In the genomic region with DNA sequence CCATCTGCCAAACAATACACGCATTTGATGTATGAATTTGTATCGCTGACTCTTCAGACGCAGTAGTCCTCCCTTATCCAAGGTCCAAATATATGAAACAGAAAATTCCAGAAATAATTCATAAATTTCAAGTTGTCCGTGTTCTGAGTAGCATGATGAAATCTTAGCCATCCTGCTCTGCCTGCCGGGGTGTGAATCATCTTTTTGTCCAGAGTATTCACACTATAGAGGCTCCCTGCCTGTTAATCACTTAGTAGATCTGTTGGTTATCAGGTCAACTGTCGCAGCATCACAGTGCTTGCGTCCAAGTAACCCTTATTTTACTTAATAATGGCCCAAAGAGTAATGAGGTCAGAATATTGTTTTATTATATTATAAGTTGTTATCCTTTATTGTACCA, we compare ENCODE assay signal across 25 cellular contexts.
"Had no signal": no experiment of that assay in that cellular context is flagged by ENCODE, and none has a peak within 500 bp of the region (broad histone marks: within the 10 kb centered on the region; RNA-seq: fewer than 3 reads in every experiment).

No MANE protein-coding gene starts in this region.

- H3K79me2 ChIP-seq: parathyroid adenoma had no signal

- H2AFZ ChIP-seq: parathyroid adenoma had no signal

- H3K27ac ChIP-seq: neutrophil, parathyroid adenoma, psoas muscle, right lobe of liver, sigmoid colon, stomach, thoracic aorta, thyroid gland, tibial nerve, upper lobe of right lung, uterus had no signal

- H3K36me3 ChIP-seq: neutrophil, right lobe of liver, sigmoid colon, stomach, thoracic aorta, thyroid gland, tibial nerve, upper lobe of right lung, uterus had no signal

- H3K9me3 ChIP-seq: neutrophil, psoas muscle, right lobe of liver, sigmoid colon, stomach, thoracic aorta, thyroid gland, tibial nerve, upper lobe of right lung, uterus had no signal

- H3K4me3 ChIP-seq: psoas muscle, right lobe of liver, sigmoid colon, stomach, thoracic aorta, thyroid gland, tibial nerve, upper lobe of right lung, uterus had no signal

- FAIRE-seq: small intestine had no signal

- H3K9ac ChIP-seq: parathyroid adenoma had no signal

- H3K4me1 ChIP-seq: psoas muscle, right lobe of liver, sigmoid colon, thyroid gland, tibial nerve, upper lobe of right lung, uterus had no signal

- DNase-seq: naive thymus-derived CD8-positive, alpha-beta T cell; nephron progenitor cell; nucleus accumbens; posterior cingulate gyrus; psoas muscle; right cardiac atrium; right lobe of liver; sigmoid colon; small intestine; stimulated activated CD4-positive, alpha-beta T cell treated with anti-CD3 and anti-CD28 coated beads, Interleukin-15, amount 100 ng/mL, for 24 hours; stimulated activated CD4-positive, alpha-beta T cell treated with anti-CD3 and anti-CD28 coated beads, Interleukin-2, amount 100 ng/mL, for 24 hours; stimulated activated CD4-positive, alpha-beta T cell treated with anti-CD3 and anti-CD28 coated beads, Interleukin-2, amount 100 ng/mL, for 48 hours; stimulated activated CD4-positive, alpha-beta T cell treated with anti-CD3 and anti-CD28 coated beads, Interleukin-4, amount 100 ng/mL, for 24 hours; stimulated activated naive B cell treated with anti-CD40 and anti-IgM and Interleukin-4, amounts not matched to agents 10 μg/mL and 1 μg/mL and 100 μg/mL, for 72 hours; stimulated activated naive CD4-positive, alpha-beta T cell treated with Interleukin-2 at 50 U/mL for 16 hours; stomach; thyroid gland; upper lobe of right lung; uterus had no signal

- ATAC-seq: naive thymus-derived CD8-positive, alpha-beta T cell; natural killer cell treated with Interleukin-12 subunit alpha and Interleukin-12 subunit beta and Interleukin-15 and Interleukin-18, amount 100 ng/mL, for 72 hours; psoas muscle; right cardiac atrium; right lobe of liver; stimulated activated effector memory CD8-positive, alpha-beta T cell treated with anti-CD3 and anti-CD28 coated beads, Interleukin-12 subunit alpha, Interleukin-12 subunit beta, amount 100 ng/mL, for 72 hours; stimulated activated naive B cell treated with anti-CD40 and anti-IgM and Interleukin-4, amounts not matched to agents 10 μg/mL and 1 μg/mL and 100 μg/mL, for 72 hours; upper lobe of right lung had no signal

- H3K27me3 ChIP-seq: neutrophil, sigmoid colon, stomach, thyroid gland, tibial nerve, upper lobe of right lung, uterus had no signal
